In genomic region chr2:63346441-63346840, GRCh38 we compare ENCODE assay signal across 20 cellular contexts.
"Had no signal": no experiment of that assay in that cellular context is flagged by ENCODE, and none has a peak within 500 bp of the region (broad histone marks: within the 10 kb centered on the region; RNA-seq: fewer than 3 reads in every experiment).

No MANE protein-coding gene starts in this region.

- H3K9me3 ChIP-seq: colonic mucosa had no signal

- ATAC-seq: foreskin keratinocyte; gastroesophageal sphincter; left cardiac atrium; left lung; left ventricle myocardium superior; mucosa of descending colon; naive thymus-derived CD8-positive, alpha-beta T cell had no signal

- H3K4me1 Mint-ChIP-seq: memory B cell, mesothelial cell of epicardium, naive B cell had no signal

- H2AFZ ChIP-seq: hepatocyte had no signal

- H3K79me2 ChIP-seq: hepatocyte had no signal

- H3K4me2 ChIP-seq: hepatocyte had no signal

- H3K36me3 ChIP-seq: colonic mucosa, heart left ventricle, left lung had no signal

- H3K4me3 ChIP-seq: colonic mucosa, esophagus muscularis mucosa, gastroesophageal sphincter, heart left ventricle, hepatocyte, left lung, lung, mucosa of descending colon had no signal

- DNase-seq: colonic mucosa; cortex of kidney; effector CD8-positive, alpha-beta T cell; foreskin keratinocyte; heart left ventricle; hypothalamus; left cardiac atrium; left lung; left ventricle myocardium superior; mammary epithelial cell; mucosa of descending colon; naive B cell; naive thymus-derived CD8-positive, alpha-beta T cell had no signal

- H3K27ac ChIP-seq: colonic mucosa, esophagus muscularis mucosa, foreskin keratinocyte, gastroesophageal sphincter, heart left ventricle, hepatocyte, left lung had no signal

- H3K4me3 Mint-ChIP-seq: dendritic cell treated with granulocyte-macrophage colony-stimulating factor and Interleukin-4, amounts not matched to agents 40 ng/mL and 50 ng/mL, for 4 days; memory B cell; mesothelial cell of epicardium; naive B cell; naive thymus-derived CD8-positive, alpha-beta T cell had no signal

- H3K27me3 ChIP-seq: colonic mucosa, esophagus muscularis mucosa, foreskin keratinocyte, gastroesophageal sphincter, heart left ventricle, hepatocyte, left lung had no signal

- H3K4me1 ChIP-seq: colonic mucosa, esophagus muscularis mucosa, foreskin keratinocyte, gastroesophageal sphincter, left lung had no signal

- H3K27ac Mint-ChIP-seq: dendritic cell treated with granulocyte-macrophage colony-stimulating factor and Interleukin-4, amounts not matched to agents 40 ng/mL and 50 ng/mL, for 4 days; memory B cell; mesothelial cell of epicardium; naive B cell; naive thymus-derived CD8-positive, alpha-beta T cell had no signal

- H3K27me3 Mint-ChIP-seq: dendritic cell treated with granulocyte-macrophage colony-stimulating factor and Interleukin-4, amounts not matched to agents 40 ng/mL and 50 ng/mL, for 4 days; memory B cell; naive B cell; naive thymus-derived CD8-positive, alpha-beta T cell had no signal
